ENCODE assay signal across 8 cellular contexts in genomic region chrX:41332005-41332404, GRCh38. TPM values are rescaled to one million over a fixed set of nuclear protein-coding genes. Genes with fewer than 3 reads are reported as not detected.
DNase-seq lines count a peak whose midpoint lies in the region; ATAC-seq, FAIRE-seq and TF ChIP-seq lines count a peak whose summit lies in the region.

No MANE protein-coding gene starts in this region.

- TF ChIP-seq CTCF in cardiac muscle cell (IDR thresholded peaks at IDR 0.05; ENCODE audit: low read depth, low read length) (no peak), astrocyte (IDR thresholded peaks at IDR 0.05; ENCODE audit: insufficient read depth, low read depth, low read length) (no peak), upper lobe of right lung (IDR thresholded peaks at IDR 0.05) (no peak)

- H4K20me1 ChIP-seq in astrocyte (ENCODE audit: insufficient read depth, low read length): peaks cover 27% of the 10 kb centered on the region

- H3K4me2 ChIP-seq in astrocyte (ENCODE audit: low read length): peak overlapping the region; percentile 100

- H2AFZ ChIP-seq in astrocyte (ENCODE audit: low read depth, low read length): peak overlapping the region; percentile 52

- H3K4me3 ChIP-seq in cardiac muscle cell (peak overlapping the region; percentile 59), astrocyte (ENCODE audit: insufficient read depth, low read depth, low read length) (peak overlapping the region; percentile 60), upper lobe of right lung (peak overlapping the region; percentile 59)

- H3K4me1 Mint-ChIP-seq in astrocyte (ENCODE audit: low read depth, unreplicated experiment) (peaks cover 7% of the 10 kb centered on the region), memory B cell (peaks cover 10% of the 10 kb centered on the region)

- peak overlapping the region; percentile 78 for H3K4me3 Mint-ChIP-seq in astrocyte (ENCODE audit: unreplicated experiment)
- peak overlapping the region; percentile 99 for H3K4me3 Mint-ChIP-seq in memory B cell

- no peaks in the 10 kb centered on the region for H3K27me3 ChIP-seq in cardiac muscle cell
- H3K27me3 ChIP-seq in astrocyte (ENCODE audit: insufficient read depth, low read length): no peaks in the 10 kb centered on the region
- H3K27me3 ChIP-seq in upper lobe of right lung: no peaks in the 10 kb centered on the region

- DNase-seq in cardiac muscle cell (ENCODE audit: low read depth in 1 of 2, low spot score in 1 of 2) (no peak), Right ventricle myocardium inferior (ENCODE audit: missing footprints) (no peak), astrocyte (ENCODE audit: low read depth) (no peak), memory B cell (ENCODE audit: low spot score in 2 of 2) (no peak), upper lobe of right lung (no peak), NCI-H748 treated with DMSO at 0.1 percent for 48 hours (lab: John Stamatoyannopoulos, UW) (no peak)

- H3K27ac ChIP-seq in cardiac muscle cell (peak overlapping the region; percentile 99), astrocyte (ENCODE audit: low read depth, low read length) (peak overlapping the region; percentile 99), upper lobe of right lung (peak overlapping the region; percentile 98)

- H3K9me3 Mint-ChIP-seq in astrocyte (ENCODE audit: unreplicated experiment) (no peaks in the 10 kb centered on the region), memory B cell (no peaks in the 10 kb centered on the region)

- ATAC-seq in Right ventricle myocardium inferior: no peak
- ATAC-seq in memory B cell (ENCODE audit: low read depth): no peak
- ATAC-seq in upper lobe of right lung: no peak
- no peak for ATAC-seq in HG02970 (IDR thresholded peaks at IDR 0.05; ENCODE audit: low FRiP score, unreplicated experiment)
- ATAC-seq in GM21360 (IDR thresholded peaks at IDR 0.05; ENCODE audit: unreplicated experiment): no peak

- no peak for FAIRE-seq in astrocyte (lab: Jason Lieb, UNC)

- H3K36me3 ChIP-seq in cardiac muscle cell: no peaks in the 10 kb centered on the region
- H3K36me3 ChIP-seq in astrocyte (ENCODE audit: insufficient read depth, low read length): no peaks in the 10 kb centered on the region
- no peaks in the 10 kb centered on the region for H3K36me3 ChIP-seq in upper lobe of right lung

- intact Hi-C loops in Right ventricle myocardium inferior (cut with DNase I): no loop called here
- intact Hi-C loops in upper lobe of right lung (cut with DNase I): loop anchor here (10.0 kb wide), 1 partner anchor 113 kb away; the partner anchor contains the start of gene NYX

- H3K9me3 ChIP-seq in cardiac muscle cell (ENCODE audit: low read depth): no peaks in the 10 kb centered on the region
- H3K9me3 ChIP-seq in astrocyte (ENCODE audit: insufficient read depth, low read depth, low read length): no peaks in the 10 kb centered on the region
- H3K9me3 ChIP-seq in upper lobe of right lung: no peaks in the 10 kb centered on the region

- H3K36me3 Mint-ChIP-seq in astrocyte (ENCODE audit: low read depth, unreplicated experiment) (no peaks in the 10 kb centered on the region), memory B cell (peaks cover 3% of the 10 kb centered on the region)

- H3K9ac ChIP-seq in astrocyte (ENCODE audit: low read length): peak overlapping the region; percentile 100

- H3K27ac Mint-ChIP-seq in astrocyte (ENCODE audit: unreplicated experiment): peak overlapping the region; percentile 98
- H3K27ac Mint-ChIP-seq in memory B cell: peak overlapping the region; percentile 100

- H3K27me3 Mint-ChIP-seq in astrocyte (ENCODE audit: low read depth, unreplicated experiment): no peaks in the 10 kb centered on the region
- H3K27me3 Mint-ChIP-seq in memory B cell: no peaks in the 10 kb centered on the region

- H3K4me1 ChIP-seq in cardiac muscle cell (ENCODE audit: low read depth): peaks cover 11% of the 10 kb centered on the region
- H3K4me1 ChIP-seq in astrocyte (ENCODE audit: insufficient read depth, low read length): no peaks in the 10 kb centered on the region
- no peaks in the 10 kb centered on the region for H3K4me1 ChIP-seq in upper lobe of right lung

- H3K79me2 ChIP-seq in astrocyte (ENCODE audit: insufficient read depth, low read length): peaks cover 30% of the 10 kb centered on the region

RNA-seq across cellular contexts. Expression of gene DDX3X, which starts 2.0 kb away (rescaled TPM):
- total RNA-seq in cardiac muscle cell (140 and 161 TPM in 2 replicates), Right ventricle myocardium inferior (123 TPM), astrocyte (204 and 242 TPM in 2 replicates), upper lobe of right lung (234 TPM)
- polyA plus RNA-seq in cardiac muscle cell: 79.4 and 95.5 TPM in 2 replicates
